Comparison of ENCODE assay signal across 26 cellular contexts in the genomic region with DNA sequence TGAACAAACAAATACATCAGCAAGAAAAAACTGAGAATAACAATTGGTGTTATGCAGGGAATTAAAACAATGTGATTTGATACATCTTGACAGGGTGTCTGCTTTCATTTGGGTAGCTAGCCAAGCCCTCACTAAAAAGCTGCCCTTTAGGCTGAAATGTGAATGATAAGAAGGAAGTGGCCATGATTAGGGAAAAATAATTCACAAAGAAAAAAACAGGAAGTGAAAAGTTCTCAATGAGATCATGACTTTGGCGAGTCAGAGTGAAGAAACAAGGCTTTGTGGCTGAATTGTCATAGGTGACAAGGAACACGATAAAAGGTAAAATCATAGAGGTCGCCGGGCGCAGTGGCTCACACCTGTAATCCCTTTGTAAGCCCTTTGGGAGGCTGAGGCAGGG.
DNase-seq lines count a peak whose midpoint lies in the region; ATAC-seq and TF ChIP-seq lines count a peak whose summit lies in the region.
"Had no signal": no experiment of that assay in that cellular context is flagged by ENCODE, and none has a peak within 500 bp of the region (broad histone marks: within the 10 kb centered on the region; RNA-seq: fewer than 3 reads in every experiment).

No MANE protein-coding gene starts in this region.

- H3K27me3 Mint-ChIP-seq in GM23338 (ENCODE audit: insufficient read depth, low read depth, poor library complexity): no peaks in the 10 kb centered on the region
- H3K27me3 Mint-ChIP-seq: IgD-negative memory B cell had no signal

- H3K79me1 ChIP-seq in trophoblast cell (ENCODE audit: low read length): no peaks in the 10 kb centered on the region

- H4K12ac ChIP-seq in trophoblast cell (ENCODE audit: low read depth, low read length): no peak overlapping the region

- no peak overlapping the region for H3K14ac ChIP-seq in trophoblast cell (ENCODE audit: low read length)

- H3K36me3 Mint-ChIP-seq in GM23338 (ENCODE audit: low read depth): no peaks in the 10 kb centered on the region
- H3K36me3 Mint-ChIP-seq: IgD-negative memory B cell had no signal

- peak overlapping the region; percentile 12 for H2AFZ ChIP-seq in ACC112 (ENCODE audit: low read length, unreplicated experiment)
- H2AFZ ChIP-seq in GM23338: no peak overlapping the region; the same call in 1 of the 2 replicates
- 0 out of 2 replicates have a peak overlapping the region, but pooled peaks have one; percentile 6 for H2AFZ ChIP-seq in OCI-LY7 (ENCODE audit: low read length)
- H2AFZ ChIP-seq in Karpas-422 (ENCODE audit: low read length): no peak overlapping the region
- no peak overlapping the region for H2AFZ ChIP-seq in trophoblast cell (ENCODE audit: insufficient read depth, low read length, poor library complexity)

- no TSS peak for BruUV-seq in OCI-LY7 (replicated peaks; lab: Mats Ljungman, UMichigan)

- no peak overlapping the region for H3K4me3 Mint-ChIP-seq in GM23338
- H3K4me3 Mint-ChIP-seq: IgD-negative memory B cell; T-helper 1 cell treated with Interleukin-12 subunit alpha and Interleukin-12 subunit beta and Interleukin-4 antibody, amounts not matched to agents 30 μg/mL and 1 μg/mL, for 36 hours had no signal

- H3K4me1 Mint-ChIP-seq in GM23338: peaks cover 4% of the 10 kb centered on the region; the same call in 1 of the 3 replicates
- H3K4me1 Mint-ChIP-seq: IgD-negative memory B cell had no signal

- H3K36me3 ChIP-seq in ACC112 (ENCODE audit: insufficient read depth, low read length): no peaks in the 10 kb centered on the region
- no peaks in the 10 kb centered on the region for H3K36me3 ChIP-seq in GM23338 (ENCODE audit: insufficient read depth)
- no peaks in the 10 kb centered on the region for H3K36me3 ChIP-seq in OCI-LY7 (ENCODE audit: insufficient read depth, low read length)
- no peaks in the 10 kb centered on the region for H3K36me3 ChIP-seq in Karpas-422 (ENCODE audit: insufficient read depth, low read length)
- no peaks in the 10 kb centered on the region for H3K36me3 ChIP-seq in trophoblast cell (ENCODE audit: control insufficient read depth in 1 of 2, insufficient read depth in 2 of 2, low read length in 2 of 2)
- H3K36me3 ChIP-seq: neutrophil, spleen had no signal

- DNase-seq in GM23338 (ENCODE audit: low spot score): no peak
- peak; percentile 50 for DNase-seq in OCI-LY7 (ENCODE audit: low spot score)
- DNase-seq in iris pigment epithelial cell (ENCODE audit: low read depth): peak; percentile 28
- DNase-seq in RWPE1 (ENCODE audit: low spot score): no peak
- no peak for DNase-seq in Karpas-422
- DNase-seq in trophoblast cell: no peak
- DNase-seq: activated CD4-positive, alpha-beta T cell treated with anti-CD3 and anti-CD28 coated beads, Interleukin-2, amount 50 U/mL, for 4 hours; activated naive CD4-positive, alpha-beta T cell; central memory CD4-positive, alpha-beta T cell; COR-L47; dorsolateral prefrontal cortex; erythroblast; left ventricle myocardium superior; NCI-H1092; NCI-H2081 treated with DMSO at 0.1 percent for 48 hours; Right ventricle myocardium superior; spleen; stimulated activated CD4-positive, alpha-beta T cell treated with anti-CD3 and anti-CD28 coated beads, Interleukin-4, amount 100 ng/mL, for 4 hours; substantia nigra had no signal

- ATAC-seq in GM23338 (no peak), HG03097 (IDR thresholded peaks at IDR 0.05; ENCODE audit: low FRiP score, unreplicated experiment) (no peak)
- ATAC-seq: HCT116, left ventricle myocardium superior had no signal

- H3K18ac ChIP-seq in trophoblast cell (ENCODE audit: low read length): no peak overlapping the region

- H3K27me3 ChIP-seq in ACC112 (ENCODE audit: insufficient read depth, low read length) (no peaks in the 10 kb centered on the region), GM23338 (ENCODE audit: insufficient read depth) (no peaks in the 10 kb centered on the region), Karpas-422 (ENCODE audit: low read length) (no peaks in the 10 kb centered on the region), trophoblast cell (ENCODE audit: insufficient read depth, low read length) (no peaks in the 10 kb centered on the region)
- H3K27me3 ChIP-seq: dorsolateral prefrontal cortex, neutrophil, spleen had no signal

- no CpG with 5 or more reads among the region's 5 CpGs for WGBS in trophoblast cell (ENCODE audit: extremely low coverage, insufficient coverage, insufficient read length)

- H3K4me3 ChIP-seq in ACC112 (ENCODE audit: low read depth, low read length): no peak overlapping the region
- H3K4me3 ChIP-seq in GM23338: no peak overlapping the region
- no peak overlapping the region for H3K4me3 ChIP-seq in OCI-LY7 (ENCODE audit: low read depth, low read length, poor library complexity, severe bottlenecking)
- no peak overlapping the region for H3K4me3 ChIP-seq in Karpas-422 (ENCODE audit: low read length)
- no peak overlapping the region for H3K4me3 ChIP-seq in trophoblast cell (ENCODE audit: low read depth, low read length)
- H3K4me3 ChIP-seq: dorsolateral prefrontal cortex, spleen had no signal

- H3K27ac Mint-ChIP-seq in GM23338: peak overlapping the region; percentile 37; the same call in 1 of the 2 replicates
- H3K27ac Mint-ChIP-seq: IgD-negative memory B cell; T-helper 1 cell treated with Interleukin-12 subunit alpha and Interleukin-12 subunit beta and Interleukin-4 antibody, amounts not matched to agents 30 μg/mL and 1 μg/mL, for 36 hours had no signal

- H3K27ac ChIP-seq in ACC112 (ENCODE audit: low read depth, low read length): no peak overlapping the region
- H3K27ac ChIP-seq in GM23338 (ENCODE audit: low read depth): no peak overlapping the region
- H3K27ac ChIP-seq in OCI-LY7 (ENCODE audit: low read depth, low read length, poor library complexity, severe bottlenecking): no peak overlapping the region
- no peak overlapping the region for H3K27ac ChIP-seq in RWPE1
- H3K27ac ChIP-seq in Karpas-422 (ENCODE audit: low read length): no peak overlapping the region
- H3K27ac ChIP-seq in trophoblast cell (ENCODE audit: low read depth, low read length): no peak overlapping the region
- H3K27ac ChIP-seq: dorsolateral prefrontal cortex, HL-60, neutrophil had no signal

- H4K8ac ChIP-seq in trophoblast cell (ENCODE audit: low read depth, low read length): no peak overlapping the region

- no peaks in the 10 kb centered on the region for H3F3A ChIP-seq in GM23338 (replicated peaks; ENCODE audit: low read depth)

- peaks cover 7% of the 10 kb centered on the region for H3K4me1 ChIP-seq in ACC112 (ENCODE audit: control insufficient read depth, insufficient read depth, low read length, unreplicated experiment)
- no peaks in the 10 kb centered on the region for H3K4me1 ChIP-seq in GM23338 (ENCODE audit: insufficient read depth)
- H3K4me1 ChIP-seq in OCI-LY7 (ENCODE audit: insufficient read depth, low read length, poor library complexity, severe bottlenecking): peaks cover 31% of the 10 kb centered on the region
- no peaks in the 10 kb centered on the region for H3K4me1 ChIP-seq in Karpas-422 (ENCODE audit: low read length)
- H3K4me1 ChIP-seq in trophoblast cell (ENCODE audit: control insufficient read depth in 1 of 2, insufficient read depth in 2 of 2, low read length in 2 of 2): no peaks in the 10 kb centered on the region

- H4K91ac ChIP-seq in trophoblast cell (ENCODE audit: low read depth, low read length): no peak overlapping the region

- intact Hi-C loops in OCI-LY7 (cut with micrococcal nuclease; ENCODE audit: unreplicated experiment): no loop called here

- POLR2A ChIA-PET in OCI-LY7 (lab: Charles Lee) (interaction anchor here (0.7 to 0.9 kb wide), 2 partner anchors 8 to 25 kb away, joined by 4 to 5 read pairs; no protein-coding TSS in a partner anchor), RWPE1 (lab: Yijun Ruan, JAX; ENCODE audit: low non-redundant PET) (no interaction called here)

- H3K79me2 ChIP-seq in ACC112 (ENCODE audit: control insufficient read depth, insufficient read depth, low read length, unreplicated experiment) (no peaks in the 10 kb centered on the region), GM23338 (replicated peaks; ENCODE audit: insufficient read depth) (no peaks in the 10 kb centered on the region), OCI-LY7 (ENCODE audit: insufficient read depth, low read depth, low read length) (no peaks in the 10 kb centered on the region), Karpas-422 (ENCODE audit: low read length) (no peaks in the 10 kb centered on the region), trophoblast cell (ENCODE audit: control insufficient read depth, insufficient read depth, low read length, poor library complexity) (no peaks in the 10 kb centered on the region)

- TF ChIP-seq CTCF in GM23338 (conservative IDR thresholded peaks at IDR 0.05; ENCODE audit: low read depth in 2 of 2): no peak
- no peak for TF ChIP-seq CTCF in OCI-LY7 (conservative IDR thresholded peaks at IDR 0.05; ENCODE audit: low read length)
- TF ChIP-seq CTCF in RWPE1 (conservative IDR thresholded peaks at IDR 0.05; ENCODE audit: low read depth): no peak

- H3K4me2 ChIP-seq in GM23338: no peak overlapping the region
- peak overlapping the region; percentile 41 for H3K4me2 ChIP-seq in OCI-LY7 (ENCODE audit: low read length)
- no peak overlapping the region for H3K4me2 ChIP-seq in Karpas-422 (ENCODE audit: low read depth, low read length, poor library complexity, severe bottlenecking)
- H3K4me2 ChIP-seq in trophoblast cell (ENCODE audit: low read length): no peak overlapping the region

- no peak overlapping the region for H2BK120ac ChIP-seq in trophoblast cell (ENCODE audit: insufficient read depth, low read length, poor library complexity)

- no peaks in the 10 kb centered on the region for H3K9me3 Mint-ChIP-seq in GM23338

- H3K4ac ChIP-seq in trophoblast cell (ENCODE audit: low read depth, low read length): no peak overlapping the region

- H3K9ac ChIP-seq in Karpas-422 (ENCODE audit: low read length) (no peak overlapping the region), trophoblast cell (ENCODE audit: low read length) (no peak overlapping the region)

- no peaks in the 10 kb centered on the region for H4K20me1 ChIP-seq in GM23338 (replicated peaks; ENCODE audit: insufficient read depth)
- no peaks in the 10 kb centered on the region for H4K20me1 ChIP-seq in OCI-LY7 (ENCODE audit: insufficient read depth, low read length)
- H4K20me1 ChIP-seq in Karpas-422 (ENCODE audit: insufficient read depth, low read depth, low read length): no peaks in the 10 kb centered on the region

- H2BK12ac ChIP-seq in trophoblast cell (ENCODE audit: low read length): no peak overlapping the region

- CTCF ChIA-PET in OCI-LY7 (lab: Charles Lee; ENCODE audit: unreplicated experiment) (no interaction called here), RWPE1 (lab: Yijun Ruan, JAX) (no interaction called here)

- H3K9me3 ChIP-seq in OCI-LY7 (ENCODE audit: low read length): no peaks in the 10 kb centered on the region
- H3K9me3 ChIP-seq in Karpas-422 (ENCODE audit: low read length): peaks cover 7% of the 10 kb centered on the region
- no peaks in the 10 kb centered on the region for H3K9me3 ChIP-seq in trophoblast cell (ENCODE audit: insufficient read depth, low read depth, low read length)
- H3K9me3 ChIP-seq: neutrophil, spleen had no signal

- no peak overlapping the region for H3K23ac ChIP-seq in trophoblast cell (ENCODE audit: low read length)

- H3K9me2 ChIP-seq in GM23338 (ENCODE audit: insufficient read depth) (no peaks in the 10 kb centered on the region), OCI-LY7 (ENCODE audit: insufficient read depth, low read length) (no peaks in the 10 kb centered on the region; the same call in 1 of the 2 replicates), Karpas-422 (replicated peaks; ENCODE audit: insufficient read depth, low read length) (no peaks in the 10 kb centered on the region)

- no peak overlapping the region for H2AK5ac ChIP-seq in trophoblast cell (ENCODE audit: low read length)

- no peak overlapping the region for H2BK5ac ChIP-seq in trophoblast cell (ENCODE audit: low read depth, low read length, poor library complexity)

Comparison
In these comparisons a context has a peak if more than half of its experiments do, and no peak if none do; other contexts are left out.
1. H2AFZ ChIP-seq: peak in ACC112 (single experiment) and OCI-LY7 (single experiment); none in GM23338 (single experiment), Karpas-422 (single experiment) and trophoblast cell (single experiment).
2. DNase-seq: peak in OCI-LY7 (single experiment) and iris pigment epithelial cell (single experiment); none in GM23338 (single experiment), RWPE1 (single experiment), Karpas-422 (single experiment) and trophoblast cell (0 of 2).